ENCODE assay signal across 11 cellular contexts in genomic region chr7:107638594-107638993, GRCh38. TPM values are rescaled to one million over a fixed set of nuclear protein-coding genes. Genes with fewer than 3 reads are reported as not detected.
DNase-seq lines count a peak whose midpoint lies in the region; ATAC-seq lines count a peak whose summit lies in the region.
"Had no signal": no experiment of that assay in that cellular context is flagged by ENCODE, and none has a peak within 500 bp of the region (broad histone marks: within the 10 kb centered on the region; RNA-seq: fewer than 3 reads in every experiment).

No MANE protein-coding gene starts in this region.

- H3K4me3 Mint-ChIP-seq in activated CD8-positive, alpha-beta memory T cell treated with anti-CD3 and anti-CD28 coated beads, Interleukin-2, amount 10 ng/mL, durations not matched to agents 7 days and 5 days = no peak overlapping the region
- peak overlapping the region; percentile 40 to 94 (median 82) for H3K4me3 Mint-ChIP-seq in naive B cell

- H3K4me1 Mint-ChIP-seq in activated CD8-positive, alpha-beta memory T cell treated with anti-CD3 and anti-CD28 coated beads, Interleukin-2, amount 10 ng/mL, durations not matched to agents 7 days and 5 days = peaks cover 28% of the 10 kb centered on the region
- peaks cover 45 to 65% (median 58%) of the 10 kb centered on the region in 3 donors for H3K4me1 Mint-ChIP-seq in naive B cell

- H3K27me3 Mint-ChIP-seq in activated CD8-positive, alpha-beta memory T cell treated with anti-CD3 and anti-CD28 coated beads, Interleukin-2, amount 10 ng/mL, durations not matched to agents 7 days and 5 days = peaks cover 20% of the 10 kb centered on the region
- H3K27me3 Mint-ChIP-seq in naive B cell = no peaks in the 10 kb centered on the region

- H3K9me3 Mint-ChIP-seq in activated CD8-positive, alpha-beta memory T cell treated with anti-CD3 and anti-CD28 coated beads, Interleukin-2, amount 10 ng/mL, durations not matched to agents 7 days and 5 days (ENCODE audit: low read depth) = peaks cover 4% of the 10 kb centered on the region
- peaks cover 0 to 15% (median 7%) of the 10 kb centered on the region in 7 donors for H3K9me3 Mint-ChIP-seq in naive B cell

- H3K27ac Mint-ChIP-seq in activated CD8-positive, alpha-beta memory T cell treated with anti-CD3 and anti-CD28 coated beads, Interleukin-2, amount 10 ng/mL, durations not matched to agents 7 days and 5 days = peak overlapping the region; percentile 63
- H3K27ac Mint-ChIP-seq in naive B cell = peak overlapping the region; percentile 97 to 100 (median 98)

- no peak for ATAC-seq in activated CD8-positive, alpha-beta memory T cell treated with anti-CD3 and anti-CD28 coated beads, Interleukin-2, amount 10 ng/mL, durations not matched to agents 7 days and 5 days
- peak; percentile 95 for ATAC-seq in HG02571 (IDR thresholded peaks at IDR 0.05; ENCODE audit: unreplicated experiment)
- peak; percentile 91 for ATAC-seq in HG03558 (IDR thresholded peaks at IDR 0.05; ENCODE audit: extremely low read depth, unreplicated experiment)
- peak; percentile 89 to 90 for ATAC-seq in naive B cell (ENCODE audit: low read depth in 2 of 2)
- ATAC-seq: left lobe of liver had no signal

- H3K36me3 Mint-ChIP-seq in activated CD8-positive, alpha-beta memory T cell treated with anti-CD3 and anti-CD28 coated beads, Interleukin-2, amount 10 ng/mL, durations not matched to agents 7 days and 5 days = peaks cover 34% of the 10 kb centered on the region
- H3K36me3 Mint-ChIP-seq in naive B cell = peaks cover 0 to 13% of the 10 kb centered on the region in 2 donors

- CTCF ChIA-PET in activated CD8-positive, alpha-beta memory T cell treated with anti-CD3 and anti-CD28 coated beads, Interleukin-2, amount 10 ng/mL, durations not matched to agents 7 days and 5 days (lab: Charles Lee) = interaction anchor here (0.7 to 2.6 kb wide), 2 partner anchors 22 to 236 kb away, joined by 3 to 12 read pairs; partner anchors contain the start of gene SLC26A4

- DNase-seq in activated CD8-positive, alpha-beta memory T cell treated with anti-CD3 and anti-CD28 coated beads, Interleukin-2, amount 10 ng/mL, durations not matched to agents 7 days and 5 days = no peak
- no peak for DNase-seq in activated CD8-positive, alpha-beta memory T cell treated with anti-CD3 and anti-CD28 coated beads, Interleukin-2, amount 50 U/mL, for 48 hours
- DNase-seq in naive B cell = peak; percentile 79
- no peak for DNase-seq in AG20443 (ENCODE audit: low spot score)
- DNase-seq in SHP77 treated with DMSO at 0.1 percent for 48 hours (lab: John Stamatoyannopoulos, UW) = no peak
- DNase-seq in retina = no peak
- DNase-seq: H7, NCI-H524 had no signal

RNA-seq across cellular contexts. Expression of gene SLC26A4, which starts 22.0 kb away (rescaled TPM):
- total RNA-seq in activated CD8-positive, alpha-beta memory T cell treated with anti-CD3 and anti-CD28 coated beads, Interleukin-2, amount 10 ng/mL, durations not matched to agents 7 days and 5 days = 10 to 100 TPM in 1 of 2 experiments, 1 to 10 TPM in 1; 8.3 to 15.4 TPM
- polyA plus RNA-seq in naive B cell (ENCODE audit: low read depth in 6 of 6) = under 1 TPM in 2 of 6 donors, not detected in 4; 0.09 to 0.19 TPM
- total RNA-seq: H7, left lobe of liver had no signal

RNA-seq across cellular contexts. Expression of gene BCAP29, which starts 58.5 kb away (rescaled TPM):
- total RNA-seq in activated CD8-positive, alpha-beta memory T cell treated with anti-CD3 and anti-CD28 coated beads, Interleukin-2, amount 10 ng/mL, durations not matched to agents 7 days and 5 days = 10 to 100 TPM; 42.7 to 47.1 TPM
- 10 to 100 TPM; 63.0 to 89.2 (median 77.5) TPM for polyA plus RNA-seq in naive B cell (ENCODE audit: low read depth in 6 of 6)
